ENCODE assay signal across 8 cellular contexts in the genomic region with DNA sequence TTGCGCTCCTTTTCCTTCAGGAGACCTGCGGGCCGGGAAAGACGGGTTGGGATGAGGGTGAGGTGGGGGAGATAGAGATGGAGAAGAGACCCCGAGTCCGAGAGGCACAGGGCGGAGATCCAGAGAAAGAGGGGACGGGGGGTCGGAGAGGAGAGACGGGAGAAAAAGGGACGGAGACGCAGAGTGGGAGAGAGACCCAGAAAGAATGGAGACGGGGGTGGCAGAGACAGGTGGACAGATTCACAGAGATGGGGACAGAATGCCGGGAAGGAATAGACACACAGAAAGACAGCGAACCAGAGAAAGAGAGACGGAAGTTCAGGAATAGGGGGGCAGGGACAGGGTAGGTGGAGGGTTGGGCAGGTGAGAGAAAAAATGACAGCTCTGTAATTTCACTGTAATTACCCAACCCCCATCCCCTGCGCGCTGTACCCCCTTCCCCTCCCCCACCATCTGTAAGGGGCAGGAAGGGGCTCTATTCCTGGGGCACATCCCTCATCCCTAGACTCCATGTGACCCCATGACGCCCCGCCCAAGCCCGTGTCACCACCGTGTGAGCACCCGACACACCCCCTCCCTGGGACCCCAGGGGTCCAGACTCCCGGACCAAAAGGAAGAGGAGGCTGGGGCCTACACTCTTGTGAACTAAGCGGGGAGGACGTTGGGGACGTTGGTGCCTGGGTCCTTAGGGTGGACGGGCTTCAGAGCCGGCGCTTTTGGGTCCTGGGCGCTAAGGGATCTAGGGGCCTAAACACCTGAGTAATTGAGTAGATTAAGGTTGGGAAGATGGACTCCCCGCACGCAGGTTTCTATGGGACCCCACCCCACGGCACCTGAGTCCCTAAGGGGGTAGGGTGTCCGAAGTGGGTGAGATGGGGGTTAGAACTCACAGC. TPM values are rescaled to one million over a fixed set of nuclear protein-coding genes. Genes with fewer than 3 reads are reported as not detected.
DNase-seq lines count a peak whose midpoint lies in the region; ATAC-seq lines count a peak whose summit lies in the region.

No MANE protein-coding gene starts in this region.

- peaks cover 27% of the 10 kb centered on the region for H3K4me1 Mint-ChIP-seq in T-helper 1 cell treated with Interleukin-12 subunit alpha and Interleukin-12 subunit beta and Interleukin-4 antibody, amounts not matched to agents 30 μg/mL and 1 μg/mL, for 36 hours (ENCODE audit: low read depth)

- peaks cover 37% of the 10 kb centered on the region for H3K4me1 ChIP-seq in SJSA1 (replicated peaks)

- H3K36me3 Mint-ChIP-seq in T-helper 1 cell treated with Interleukin-12 subunit alpha and Interleukin-12 subunit beta and Interleukin-4 antibody, amounts not matched to agents 30 μg/mL and 1 μg/mL, for 36 hours (ENCODE audit: low read depth), result peaks cover 6% of the 10 kb centered on the region

- H3K4me3 Mint-ChIP-seq in T-helper 1 cell treated with Interleukin-12 subunit alpha and Interleukin-12 subunit beta and Interleukin-4 antibody, amounts not matched to agents 30 μg/mL and 1 μg/mL, for 36 hours, result peak overlapping the region; percentile 93

- H3K4me3 ChIP-seq in SJSA1, result peak overlapping the region; percentile 31; the same call in 1 of the 2 replicates

- no peaks in the 10 kb centered on the region for H3K36me3 ChIP-seq in SJSA1

- DNase-seq in T-helper 1 cell, result no peak
- no peak for DNase-seq in SJSA1 (ENCODE audit: low read depth in 1 of 2, low spot score in 2 of 2)
- DNase-seq in epithelial cell of prostate (ENCODE audit: low read depth, low spot score), result no peak
- DNase-seq in nucleus accumbens (lab: John Stamatoyannopoulos, UW), result peak in 37 of 56 donors; percentile 17 to 70 (median 47)
- DNase-seq in NOMO-1 treated with dmso at 0.1 percent for 144 hours (lab: John Stamatoyannopoulos, UW; ENCODE audit: unreplicated experiment), result no peak

- H3K27ac ChIP-seq in SJSA1 (no peak overlapping the region), epithelial cell of prostate (peak overlapping the region; percentile 91)

- H3K27ac Mint-ChIP-seq in T-helper 1 cell treated with Interleukin-12 subunit alpha and Interleukin-12 subunit beta and Interleukin-4 antibody, amounts not matched to agents 30 μg/mL and 1 μg/mL, for 36 hours, result peak overlapping the region; percentile 76

- H3K27me3 ChIP-seq in SJSA1 (replicated peaks), result peaks cover 5% of the 10 kb centered on the region

- no peaks in the 10 kb centered on the region for H3K9me3 Mint-ChIP-seq in T-helper 1 cell treated with Interleukin-12 subunit alpha and Interleukin-12 subunit beta and Interleukin-4 antibody, amounts not matched to agents 30 μg/mL and 1 μg/mL, for 36 hours

- H3K27me3 Mint-ChIP-seq in T-helper 1 cell treated with Interleukin-12 subunit alpha and Interleukin-12 subunit beta and Interleukin-4 antibody, amounts not matched to agents 30 μg/mL and 1 μg/mL, for 36 hours (ENCODE audit: low read depth), result no peaks in the 10 kb centered on the region

- H3K9me3 ChIP-seq in SJSA1 (replicated peaks), result no peaks in the 10 kb centered on the region

- ATAC-seq in GM21367 (IDR thresholded peaks at IDR 0.05; ENCODE audit: unreplicated experiment) (no peak), HG03354 (IDR thresholded peaks at IDR 0.05; ENCODE audit: poor library complexity, severe bottlenecking, unreplicated experiment) (no peak)

RNA-seq across cellular contexts. Expression of a gene that starts 1.0 kb away (rescaled TPM):
- 2.2 and 2.7 TPM in 2 replicates for total RNA-seq in SJSA1 (2014; rRNA removed; shearing (Covaris generic))

RNA-seq across cellular contexts. Expression of a gene that starts 9.8 kb away (rescaled TPM):
- not detected in 2 replicates for total RNA-seq in SJSA1 (2014; rRNA removed; shearing (Covaris generic))

RNA-seq across cellular contexts. Expression of a gene that starts 16.9 kb away (rescaled TPM):
- 7.1 and 8.8 TPM in 2 replicates for total RNA-seq in SJSA1 (2014; rRNA removed; shearing (Covaris generic))

RNA-seq across cellular contexts. Expression of a gene that starts 17.2 kb away (rescaled TPM):
- 1,668 and 2,023 TPM in 2 replicates for total RNA-seq in SJSA1 (2014; rRNA removed; shearing (Covaris generic))

RNA-seq across cellular contexts. Expression of a gene that starts 21.3 kb away (rescaled TPM):
- total RNA-seq in SJSA1 (2014; rRNA removed; shearing (Covaris generic)), result 0.11 TPM in 1 of 2 replicates, not detected in the other

Comparison
In these comparisons a context has a peak if more than half of its experiments do, and no peak if none do; other contexts are left out.
1. DNase-seq: peak in nucleus accumbens (37 of 56); none in T-helper 1 cell (0 of 5), SJSA1 (0 of 2), epithelial cell of prostate (single experiment) and NOMO-1 treated with dmso at 0.1 percent for 144 hours (single experiment).